Comparison of ENCODE assay signal across 9 cellular contexts in genomic region chr4:17817027-17817426, GRCh38. TPM values are rescaled to one million over a fixed set of nuclear protein-coding genes. Genes with fewer than 3 reads are reported as not detected.
DNase-seq lines count a peak whose midpoint lies in the region; ATAC-seq and TF ChIP-seq lines count a peak whose summit lies in the region.
"Had no signal": no experiment of that assay in that cellular context is flagged by ENCODE, and none has a peak within 500 bp of the region (broad histone marks: within the 10 kb centered on the region; RNA-seq: fewer than 3 reads in every experiment).

No MANE protein-coding gene starts in this region.

- no peak overlapping the region for H3K4me3 ChIP-seq in BJ (ENCODE audit: low read depth, low read length)
- H3K4me3 ChIP-seq in astrocyte of the spinal cord (ENCODE audit: low read depth, low read length) = no peak overlapping the region
- no peak overlapping the region for H3K4me3 ChIP-seq in kidney epithelial cell (ENCODE audit: low read depth, low read length)
- no peak overlapping the region for H3K4me3 ChIP-seq in transverse colon
- H3K4me3 ChIP-seq: SK-N-MC had no signal

- no peak for TF ChIP-seq POLR2A in transverse colon (IDR thresholded peaks at IDR 0.05)

- H3K36me3 ChIP-seq in BJ (ENCODE audit: control insufficient read depth, insufficient read depth, low read length) (no peaks in the 10 kb centered on the region), kidney epithelial cell (ENCODE audit: control insufficient read depth, insufficient read depth, low read length) (no peaks in the 10 kb centered on the region), transverse colon (no peaks in the 10 kb centered on the region)

- in situ Hi-C loops in astrocyte of the spinal cord (cut with HindIII; ENCODE audit: low sequenced_read_pairs) (no loop called here), transverse colon (cut with MboI; ENCODE audit: low pct_ligation_motif_present in 1 of 4, low pct_unique_long_range_greater_than_20kb in 1 of 4, low sequenced_read_pairs in 3 of 4) (loop anchor here in 3 of 4 donors (25.0 kb wide), 3 partner anchors 230 to 770 kb away; partner anchors contain the start of gene LAP3 (in 1 of the 3))

- DNase-seq in BJ (ENCODE audit: low read depth) (peak; percentile 37), NCI-H2227 (lab: John Stamatoyannopoulos, UW; ENCODE audit: unreplicated experiment) (peak; percentile 35), astrocyte of the spinal cord (ENCODE audit: low read depth, low spot score) (peak; percentile 81), kidney epithelial cell (ENCODE audit: low read depth) (peak; percentile 34), transverse colon (no peak)
- DNase-seq in activated effector memory CD4-positive, alpha-beta T cell treated with anti-CD3 and anti-CD28 coated beads, Interleukin-2, amount 50 U/mL, for 16 hours = no peak

- POLR2A ChIA-PET in BJ (lab: Charles Lee) = interaction anchor here (0.6 kb wide), 1 partner anchor 1645 kb away, joined by 3 read pairs; no protein-coding TSS in a partner anchor

- TF ChIP-seq CTCF in BJ (IDR thresholded peaks at IDR 0.05; ENCODE audit: insufficient read depth, low read depth, low read length) = peak; percentile 65
- TF ChIP-seq CTCF in astrocyte of the spinal cord (IDR thresholded peaks at IDR 0.05; ENCODE audit: low read depth, low read length) = peak; percentile 56
- TF ChIP-seq CTCF in kidney epithelial cell (IDR thresholded peaks at IDR 0.05; ENCODE audit: insufficient read depth, low read length, poor library complexity, severe bottlenecking) = peak; percentile 47
- TF ChIP-seq CTCF in transverse colon (IDR thresholded peaks at IDR 0.05) = peak; percentile 47 to 56 (median 51)

- H3K9me3 ChIP-seq in transverse colon = no peaks in the 10 kb centered on the region

- H3K27ac ChIP-seq in transverse colon = no peak overlapping the region
- H3K27ac ChIP-seq: SK-N-MC had no signal

- intact Hi-C loops in transverse colon (cut with DNase I; ENCODE audit: low total_unique reads) = loop anchor here (10.0 kb wide), 1 partner anchor 778 kb away; no protein-coding TSS in a partner anchor

- ATAC-seq in GM18499 (IDR thresholded peaks at IDR 0.05; ENCODE audit: insufficient read depth, unreplicated experiment) (peak; percentile 92), HG02885 (IDR thresholded peaks at IDR 0.05; ENCODE audit: poor library complexity, unreplicated experiment) (peak; percentile 90)

- H3K4me1 ChIP-seq in transverse colon = peaks cover 0 to under 1% (median 0%) of the 10 kb centered on the region in 4 donors

- 51 to 53% methylated on average over 5 of the region's 5 CpGs for WGBS in transverse colon (ENCODE audit: low coverage in 1 of 2), 2 donors

- H3K27me3 ChIP-seq in BJ (ENCODE audit: control insufficient read depth, insufficient read depth, low read length) (no peaks in the 10 kb centered on the region), kidney epithelial cell (ENCODE audit: control insufficient read depth, insufficient read depth, low read length) (no peaks in the 10 kb centered on the region), transverse colon (no peaks in the 10 kb centered on the region)

- TF ChIP-seq EP300 in transverse colon (IDR thresholded peaks at IDR 0.05; ENCODE audit: low read depth) = no peak

- CTCF ChIA-PET in BJ (lab: Yijun Ruan, JAX) = interaction anchor here (0.5 to 3.1 kb wide), 20 partner anchors 9 to 778 kb away, joined by 3 to 19 read pairs (median 4); partner anchors contain the start of genes LCORL and MED28

RNA-seq across cellular contexts. Expression of gene NCAPG, which starts 6.2 kb away (rescaled TPM):
- 7.8 and 14.4 TPM in 2 replicates for polyA plus RNA-seq in BJ (2011; rRNA removed)
- polyA minus RNA-seq in BJ (2011; rRNA and poly(A)+ RNA removed) = 5.9 and 6.1 TPM in 2 replicates
- total RNA-seq in kidney epithelial cell (2.7 and 6.2 TPM in 2 replicates), transverse colon (1 to 10 TPM in 1 of 4 donors, under 1 TPM in 2, not detected in 1; 0.48 to 3.2 (median 0.96) TPM)

RNA-seq across cellular contexts. Expression of gene DCAF16, which starts 6.5 kb away (rescaled TPM):
- polyA plus RNA-seq in BJ (2011; rRNA removed) = 20.6 and 21.3 TPM in 2 replicates
- 12.0 and 12.3 TPM in 2 replicates for polyA minus RNA-seq in BJ (2011; rRNA and poly(A)+ RNA removed)
- total RNA-seq in kidney epithelial cell = 18.7 and 26.8 TPM in 2 replicates
- 10 to 100 TPM in 3 of 4 donors, 1 to 10 TPM in 1; 9.0 to 23.3 (median 16.7) TPM for total RNA-seq in transverse colon

RNA-seq across cellular contexts. Expression of gene FAM184B, which starts 35.6 kb away (rescaled TPM):
- 0.01 and 0.02 TPM in 2 replicates for polyA plus RNA-seq in BJ (2011; rRNA removed)
- 0.05 TPM in 1 of 2 replicates, not detected in the other for polyA minus RNA-seq in BJ (2011; rRNA and poly(A)+ RNA removed)
- under 0.01 TPM in 2 replicates for total RNA-seq in kidney epithelial cell
- under 1 TPM; 0.14 to 0.75 (median 0.18) TPM for total RNA-seq in transverse colon

Comparison
In these comparisons a context has a peak if more than half of its experiments do, and no peak if none do; other contexts are left out.
1. DNase-seq: peak in BJ (single experiment), NCI-H2227 (single experiment), astrocyte of the spinal cord (single experiment) and kidney epithelial cell (single experiment); none in transverse colon (single experiment) and activated effector memory CD4-positive, alpha-beta T cell treated with anti-CD3 and anti-CD28 coated beads, Interleukin-2, amount 50 U/mL, for 16 hours (single experiment).
2. Peak in every context shown above with its lines, with median percentiles within 50 percentile points of each other: CTCF ChIP-seq.